In genomic region chr15:37040072-37040742, GRCh38 we compare ENCODE assay signal across 1 cellular context.
TF ChIP-seq lines count a peak whose summit lies in the region.

No MANE protein-coding gene starts in this region.

TF ChIP-seq in HepG2, 621 proteins besides CTCF, POLR2A, EP300 and RAD21 (continued from another document):
- TF ChIP-seq KIAA2018 (CRISPR knock-in tag; IDR thresholded peaks at IDR 0.05; ENCODE audit: borderline replicate concordance) = no peak
- no peak for TF ChIP-seq RFX5 (IDR thresholded peaks at IDR 0.05; ENCODE audit: low read depth, low read length)
- TF ChIP-seq ZNF724P (CRISPR knock-in tag; IDR thresholded peaks at IDR 0.05; ENCODE audit: borderline replicate concordance) = no peak
- peak; percentile 47; the same call in 1 of the 2 replicates for TF ChIP-seq FOSL2 (CRISPR knock-in tag; IDR thresholded peaks at IDR 0.05)
- TF ChIP-seq ZNF280D (CRISPR knock-in tag; IDR thresholded peaks at IDR 0.05) = no peak
- TF ChIP-seq ZNF281 (CRISPR knock-in tag; IDR thresholded peaks at IDR 0.05; ENCODE audit: borderline replicate concordance) = peak; percentile 82; the same call in 1 of the 2 replicates
- peak; percentile 45; the same call in 1 of the 2 replicates for TF ChIP-seq RARA (CRISPR knock-in tag; IDR thresholded peaks at IDR 0.05)
- peak; percentile 8; the same call in 1 of the 2 replicates for TF ChIP-seq ATF7 (IDR thresholded peaks at IDR 0.05)
- TF ChIP-seq ATF7 (CRISPR knock-in tag; IDR thresholded peaks at IDR 0.05) = no peak
- peak; percentile 31; the same call in 1 of the 2 replicates for TF ChIP-seq HOXA3 (CRISPR knock-in tag; IDR thresholded peaks at IDR 0.05)
- 0 out of 2 replicates have a peak, but pooled peaks have one; percentile 36 for TF ChIP-seq PITX1 (CRISPR knock-in tag; IDR thresholded peaks at IDR 0.05)
- TF ChIP-seq FOXA3 (CRISPR knock-in tag; IDR thresholded peaks at IDR 0.05) = peak; percentile 41; the same call in 1 of the 2 replicates
- TF ChIP-seq CEBPB (IDR thresholded peaks at IDR 0.05; ENCODE audit: borderline replicate concordance, low read depth, low read length) = 0 out of 2 replicates have a peak, but pooled peaks have one; percentile 39
- no peak for TF ChIP-seq ZNF749 (CRISPR knock-in tag; IDR thresholded peaks at IDR 0.05; ENCODE audit: borderline replicate concordance)
- TF ChIP-seq MXI1 (IDR thresholded peaks at IDR 0.05; ENCODE audit: borderline replicate concordance, low read depth, low read length) = 0 out of 3 replicates have a peak, but pooled peaks have one; percentile 13
- 0 out of 2 replicates have a peak, but pooled peaks have one; percentile 15 for TF ChIP-seq SIX4 (CRISPR knock-in tag; IDR thresholded peaks at IDR 0.05)
- TF ChIP-seq E2F5 (CRISPR knock-in tag; conservative IDR thresholded peaks at IDR 0.05) = no peak
- no peak for TF ChIP-seq ZNF205 (CRISPR knock-in tag; IDR thresholded peaks at IDR 0.05)
- no peak for TF ChIP-seq ZNF615 (CRISPR knock-in tag; IDR thresholded peaks at IDR 0.05; ENCODE audit: borderline replicate concordance)
- peak; percentile 93 for TF ChIP-seq TFAP4 (IDR thresholded peaks at IDR 0.05; ENCODE audit: borderline replicate concordance, low read depth)
- TF ChIP-seq HIC2 (CRISPR knock-in tag; IDR thresholded peaks at IDR 0.05; ENCODE audit: low read depth) = peak; percentile 77
- peak; percentile 56 for TF ChIP-seq NCOA2 (CRISPR knock-in tag; IDR thresholded peaks at IDR 0.05)
- TF ChIP-seq TBL1XR1 (IDR thresholded peaks at IDR 0.05; ENCODE audit: borderline replicate concordance, low read length, partially characterized antibody) = peak; percentile 40
- no peak for TF ChIP-seq ZFP90 (CRISPR knock-in tag; IDR thresholded peaks at IDR 0.05; ENCODE audit: borderline replicate concordance)
- peak; percentile 48; the same call in 1 of the 2 replicates for TF ChIP-seq TBX3 (IDR thresholded peaks at IDR 0.05; ENCODE audit: borderline replicate concordance)
- TF ChIP-seq SOX6 (IDR thresholded peaks at IDR 0.05) = no peak
- TF ChIP-seq SOX6 (CRISPR knock-in tag; IDR thresholded peaks at IDR 0.05) = peak; percentile 32; the same call in 1 of the 2 replicates
- TF ChIP-seq ATF3 (CRISPR knock-in tag; IDR thresholded peaks at IDR 0.05) = peak; percentile 36; the same call in 1 of the 2 replicates
- peak; percentile 23; the same call in 1 of the 2 replicates for TF ChIP-seq GATA4 (IDR thresholded peaks at IDR 0.05; ENCODE audit: borderline replicate concordance, low read depth)
- TF ChIP-seq SAP130 (CRISPR knock-in tag; IDR thresholded peaks at IDR 0.05; ENCODE audit: low read depth) = peak; percentile 43; the same call in 1 of the 2 replicates
- TF ChIP-seq THRA (CRISPR knock-in tag; IDR thresholded peaks at IDR 0.05; ENCODE audit: borderline replicate concordance) = peak; percentile 45; the same call in 1 of the 2 replicates
- TF ChIP-seq ZNF335 (CRISPR knock-in tag; IDR thresholded peaks at IDR 0.05) = no peak
- TF ChIP-seq TBX2 (CRISPR knock-in tag; IDR thresholded peaks at IDR 0.05; ENCODE audit: borderline replicate concordance) = peak; percentile 45; the same call in 1 of the 2 replicates
